Comparison of ENCODE assay signal across 19 cellular contexts in genomic region chr10:6956562-6956961, GRCh38.
"Had no signal": no experiment of that assay in that cellular context is flagged by ENCODE, and none has a peak within 500 bp of the region (broad histone marks: within the 10 kb centered on the region; RNA-seq: fewer than 3 reads in every experiment).

No MANE protein-coding gene starts in this region.

- H3K27ac ChIP-seq: colonic mucosa, gastroesophageal sphincter, spleen had no signal

- H3K36me3 ChIP-seq: colonic mucosa, gastroesophageal sphincter, spleen, uterus had no signal

- ATAC-seq: gastroesophageal sphincter; left colon; naive thymus-derived CD4-positive, alpha-beta T cell; sciatic nerve; stimulated activated naive B cell treated with anti-CD40 and anti-IgM and Interleukin-4, amounts not matched to agents 10 μg/mL and 1 μg/mL and 100 μg/mL, for 72 hours; stimulated activated naive CD8-positive, alpha-beta T cell treated with anti-CD3 and anti-CD28 coated beads, Interleukin-15, amount 100 ng/mL, for 72 hours had no signal

- H3K27me3 Mint-ChIP-seq: stimulated activated naive CD8-positive, alpha-beta T cell treated with anti-CD3 and anti-CD28 coated beads, Interleukin-15, amount 100 ng/mL, for 72 hours had no signal

- H3K4me3 Mint-ChIP-seq: naive thymus-derived CD4-positive, alpha-beta T cell; neural crest cell; stimulated activated naive B cell treated with anti-CD40 and anti-IgM and Interleukin-4, amounts not matched to agents 10 μg/mL and 1 μg/mL and 100 μg/mL, for 72 hours; stimulated activated naive CD8-positive, alpha-beta T cell treated with anti-CD3 and anti-CD28 coated beads, Interleukin-15, amount 100 ng/mL, for 72 hours; type B pancreatic cell had no signal

- H3K27me3 ChIP-seq: colonic mucosa, gastroesophageal sphincter, spleen, uterus had no signal

- H3K36me3 Mint-ChIP-seq: naive thymus-derived CD4-positive, alpha-beta T cell; stimulated activated naive B cell treated with anti-CD40 and anti-IgM and Interleukin-4, amounts not matched to agents 10 μg/mL and 1 μg/mL and 100 μg/mL, for 72 hours; type B pancreatic cell had no signal

- H3K9me3 Mint-ChIP-seq: stimulated activated naive B cell treated with anti-CD40 and anti-IgM and Interleukin-4, amounts not matched to agents 10 μg/mL and 1 μg/mL and 100 μg/mL, for 72 hours; stimulated activated naive CD8-positive, alpha-beta T cell treated with anti-CD3 and anti-CD28 coated beads, Interleukin-15, amount 100 ng/mL, for 72 hours; type B pancreatic cell had no signal

- H3K27ac Mint-ChIP-seq: naive thymus-derived CD4-positive, alpha-beta T cell; stimulated activated naive B cell treated with anti-CD40 and anti-IgM and Interleukin-4, amounts not matched to agents 10 μg/mL and 1 μg/mL and 100 μg/mL, for 72 hours; stimulated activated naive CD8-positive, alpha-beta T cell treated with anti-CD3 and anti-CD28 coated beads, Interleukin-15, amount 100 ng/mL, for 72 hours; type B pancreatic cell had no signal

- H3K4me3 ChIP-seq: colonic mucosa, gastroesophageal sphincter, spleen, uterus had no signal

- DNase-seq: cerebellar nuclear complex; colonic mucosa; dermis blood vessel endothelial cell; erythroblast; glutamatergic neuron; left colon; mesendoderm; naive thymus-derived CD4-positive, alpha-beta T cell; spleen; stimulated activated CD4-positive, alpha-beta T cell treated with anti-CD3 and anti-CD28 coated beads, Interleukin-15, amount 100 ng/mL, for 24 hours; stimulated activated CD4-positive, alpha-beta T cell treated with anti-CD3 and anti-CD28 coated beads, Interleukin-1b, Interleukin-23, amount 100 ng/mL, for 48 hours; stimulated activated CD4-positive, alpha-beta T cell treated with anti-CD3 and anti-CD28 coated beads, Interleukin-4, amount 100 ng/mL, for 24 hours; stimulated activated naive B cell treated with anti-CD40 and anti-IgM and Interleukin-4, amounts not matched to agents 10 μg/mL and 1 μg/mL and 100 μg/mL, for 72 hours; stimulated activated naive CD8-positive, alpha-beta T cell treated with anti-CD3 and anti-CD28 coated beads, Interleukin-15, amount 100 ng/mL, for 72 hours had no signal

- H3K4me1 ChIP-seq: colonic mucosa, gastroesophageal sphincter, uterus had no signal

- H3K9me3 ChIP-seq: colonic mucosa, gastroesophageal sphincter, spleen, uterus had no signal
